Comparison of ENCODE assay signal across 2 cellular contexts in the genomic region with DNA sequence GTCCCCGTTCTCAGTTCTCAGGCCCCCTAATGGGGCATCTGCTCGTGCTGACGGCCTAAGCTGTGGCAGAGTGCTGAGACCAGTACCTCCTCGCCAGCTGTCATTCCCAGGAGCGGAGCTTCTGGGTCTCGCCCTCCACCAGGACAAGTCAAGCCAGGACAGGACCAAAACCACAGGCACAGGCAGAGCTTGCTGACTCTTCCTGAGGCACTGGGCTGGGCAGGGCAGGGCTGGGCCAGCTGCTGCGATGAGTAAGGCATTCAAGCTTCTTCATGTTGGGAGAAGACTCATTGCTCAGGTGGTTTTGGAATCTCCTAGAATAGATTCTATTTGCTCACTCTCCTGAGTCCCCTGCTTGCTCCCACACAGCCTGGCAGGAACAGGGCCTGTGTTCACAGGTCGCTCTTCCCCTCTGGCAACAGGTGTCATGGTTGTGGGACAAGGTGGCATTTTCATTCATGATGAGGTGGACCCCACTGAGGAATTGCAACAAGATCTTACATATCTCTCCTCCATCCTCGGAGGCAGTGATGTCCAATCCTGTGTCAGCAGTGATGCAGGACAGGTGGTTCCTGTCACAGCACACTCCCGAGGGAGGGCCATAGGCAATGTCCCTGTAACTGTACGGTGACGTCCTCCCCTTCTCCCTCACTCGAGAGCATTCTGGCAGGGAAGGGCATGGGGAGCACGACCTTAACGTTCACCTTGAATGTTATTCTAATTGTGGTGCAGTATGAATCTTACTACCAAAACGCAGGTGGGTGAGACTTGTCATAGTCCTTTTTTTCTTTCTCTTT.
TF ChIP-seq lines count a peak whose summit lies in the region.

No MANE protein-coding gene starts in this region.

TF ChIP-seq in A549, 52 proteins besides CTCF, POLR2A, EP300 and RAD21:
- TF ChIP-seq HEYL (CRISPR knock-in tag; IDR thresholded peaks at IDR 0.05) (no peak), MAZ (IDR thresholded peaks at IDR 0.05; ENCODE audit: borderline replicate concordance, low read depth, low read length) (no peak), CBX8 (IDR thresholded peaks at IDR 0.05) (no peak), ZC3H11A (IDR thresholded peaks at IDR 0.05) (no peak), RFX5 (IDR thresholded peaks at IDR 0.05) (no peak), TFCP2L1 (CRISPR knock-in tag; IDR thresholded peaks at IDR 0.05) (no peak), MAFK (IDR thresholded peaks at IDR 0.05; ENCODE audit: partially characterized antibody) (no peak), KDM1A (IDR thresholded peaks at IDR 0.05; ENCODE audit: low read depth) (no peak), KDM5A (IDR thresholded peaks at IDR 0.05) (no peak)
- TF ChIP-seq, protein P1, sequence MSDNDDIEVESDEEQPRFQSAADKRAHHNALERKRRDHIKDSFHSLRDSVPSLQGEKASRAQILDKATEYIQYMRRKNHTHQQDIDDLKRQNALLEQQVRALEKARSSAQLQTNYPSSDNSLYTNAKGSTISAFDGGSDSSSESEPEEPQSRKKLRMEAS (IDR thresholded peaks at IDR 0.05) = no peak

TF ChIP-seq in HCT116, 20 proteins besides CTCF, POLR2A, EP300 and RAD21:
- TF ChIP-seq JUND (IDR thresholded peaks at IDR 0.05) = peak; percentile 49; the same call in 1 of the 2 replicates
- no peak for TF ChIP-seq ZFX (IDR thresholded peaks at IDR 0.05)
- no peak for TF ChIP-seq TCF7L2 (IDR thresholded peaks at IDR 0.05; ENCODE audit: borderline replicate concordance, extremely low read depth, insufficient read depth, insufficient read length)
- TF ChIP-seq EZH2phosphoT487 (IDR thresholded peaks at IDR 0.05; ENCODE audit: borderline replicate concordance) = no peak
- no peak for TF ChIP-seq EGR1 (IDR thresholded peaks at IDR 0.05; ENCODE audit: low read depth)
- no peak for TF ChIP-seq ZNF274 (IDR thresholded peaks at IDR 0.05; ENCODE audit: low read depth, low read length)
- TF ChIP-seq, protein P1 (IDR thresholded peaks at IDR 0.05) = no peak
- TF ChIP-seq, protein P2, sequence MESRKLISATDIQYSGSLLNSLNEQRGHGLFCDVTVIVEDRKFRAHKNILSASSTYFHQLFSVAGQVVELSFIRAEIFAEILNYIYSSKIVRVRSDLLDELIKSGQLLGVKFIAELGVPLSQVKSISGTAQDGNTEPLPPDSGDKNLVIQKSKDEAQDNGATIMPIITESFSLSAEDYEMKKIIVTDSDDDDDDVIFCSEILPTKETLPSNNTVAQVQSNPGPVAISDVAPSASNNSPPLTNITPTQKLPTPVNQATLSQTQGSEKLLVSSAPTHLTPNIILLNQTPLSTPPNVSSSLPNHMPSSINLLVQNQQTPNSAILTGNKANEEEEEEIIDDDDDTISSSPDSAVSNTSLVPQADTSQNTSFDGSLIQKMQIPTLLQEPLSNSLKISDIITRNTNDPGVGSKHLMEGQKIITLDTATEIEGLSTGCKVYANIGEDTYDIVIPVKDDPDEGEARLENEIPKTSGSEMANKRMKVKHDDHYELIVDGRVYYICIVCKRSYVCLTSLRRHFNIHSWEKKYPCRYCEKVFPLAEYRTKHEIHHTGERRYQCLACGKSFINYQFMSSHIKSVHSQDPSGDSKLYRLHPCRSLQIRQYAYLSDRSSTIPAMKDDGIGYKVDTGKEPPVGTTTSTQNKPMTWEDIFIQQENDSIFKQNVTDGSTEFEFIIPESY (IDR thresholded peaks at IDR 0.05; ENCODE audit: extremely low read depth, insufficient replicate concordance, low read length) = no peak
- TF ChIP-seq, protein P3, sequence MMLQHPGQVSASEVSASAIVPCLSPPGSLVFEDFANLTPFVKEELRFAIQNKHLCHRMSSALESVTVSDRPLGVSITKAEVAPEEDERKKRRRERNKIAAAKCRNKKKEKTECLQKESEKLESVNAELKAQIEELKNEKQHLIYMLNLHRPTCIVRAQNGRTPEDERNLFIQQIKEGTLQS (IDR thresholded peaks at IDR 0.05) = no peak
- 0 out of 2 replicates have a peak, but pooled peaks have one; percentile 43 for TF ChIP-seq SP1 (IDR thresholded peaks at IDR 0.05; ENCODE audit: low read depth)
- no peak for TF ChIP-seq SRF (IDR thresholded peaks at IDR 0.05; ENCODE audit: low read depth)
- no peak for TF ChIP-seq CEBPB (IDR thresholded peaks at IDR 0.05; ENCODE audit: low read depth)
- TF ChIP-seq CBX3 (IDR thresholded peaks at IDR 0.05; ENCODE audit: low read depth) = no peak
- no peak for TF ChIP-seq FOSL1 (IDR thresholded peaks at IDR 0.05; ENCODE audit: low read depth)
- TF ChIP-seq YY1 (IDR thresholded peaks at IDR 0.05; ENCODE audit: extremely low read depth, insufficient replicate concordance, low read depth, low read length) = no peak
- TF ChIP-seq, protein P4, sequence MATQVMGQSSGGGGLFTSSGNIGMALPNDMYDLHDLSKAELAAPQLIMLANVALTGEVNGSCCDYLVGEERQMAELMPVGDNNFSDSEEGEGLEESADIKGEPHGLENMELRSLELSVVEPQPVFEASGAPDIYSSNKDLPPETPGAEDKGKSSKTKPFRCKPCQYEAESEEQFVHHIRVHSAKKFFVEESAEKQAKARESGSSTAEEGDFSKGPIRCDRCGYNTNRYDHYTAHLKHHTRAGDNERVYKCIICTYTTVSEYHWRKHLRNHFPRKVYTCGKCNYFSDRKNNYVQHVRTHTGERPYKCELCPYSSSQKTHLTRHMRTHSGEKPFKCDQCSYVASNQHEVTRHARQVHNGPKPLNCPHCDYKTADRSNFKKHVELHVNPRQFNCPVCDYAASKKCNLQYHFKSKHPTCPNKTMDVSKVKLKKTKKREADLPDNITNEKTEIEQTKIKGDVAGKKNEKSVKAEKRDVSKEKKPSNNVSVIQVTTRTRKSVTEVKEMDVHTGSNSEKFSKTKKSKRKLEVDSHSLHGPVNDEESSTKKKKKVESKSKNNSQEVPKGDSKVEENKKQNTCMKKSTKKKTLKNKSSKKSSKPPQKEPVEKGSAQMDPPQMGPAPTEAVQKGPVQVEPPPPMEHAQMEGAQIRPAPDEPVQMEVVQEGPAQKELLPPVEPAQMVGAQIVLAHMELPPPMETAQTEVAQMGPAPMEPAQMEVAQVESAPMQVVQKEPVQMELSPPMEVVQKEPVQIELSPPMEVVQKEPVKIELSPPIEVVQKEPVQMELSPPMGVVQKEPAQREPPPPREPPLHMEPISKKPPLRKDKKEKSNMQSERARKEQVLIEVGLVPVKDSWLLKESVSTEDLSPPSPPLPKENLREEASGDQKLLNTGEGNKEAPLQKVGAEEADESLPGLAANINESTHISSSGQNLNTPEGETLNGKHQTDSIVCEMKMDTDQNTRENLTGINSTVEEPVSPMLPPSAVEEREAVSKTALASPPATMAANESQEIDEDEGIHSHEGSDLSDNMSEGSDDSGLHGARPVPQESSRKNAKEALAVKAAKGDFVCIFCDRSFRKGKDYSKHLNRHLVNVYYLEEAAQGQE (IDR thresholded peaks at IDR 0.05; ENCODE audit: low read depth) = no peak
- TF ChIP-seq ELF1 (IDR thresholded peaks at IDR 0.05; ENCODE audit: borderline replicate concordance, low read depth) = no peak
- TF ChIP-seq EZH2 (IDR thresholded peaks at IDR 0.05) = no peak
- peak; percentile 38; the same call in 1 of the 2 replicates for TF ChIP-seq SIN3A (IDR thresholded peaks at IDR 0.05; ENCODE audit: low read depth)
- TF ChIP-seq POLR2AphosphoS5 (IDR thresholded peaks at IDR 0.05; ENCODE audit: low read depth, low read length) = no peak
